Comparison of ENCODE assay signal across 18 cellular contexts in genomic region chr7:120991133-120991532, GRCh38. TPM values are rescaled to one million over a fixed set of nuclear protein-coding genes. Genes with fewer than 3 reads are reported as not detected.
DNase-seq lines count a peak whose midpoint lies in the region; ATAC-seq and TF ChIP-seq lines count a peak whose summit lies in the region.
"Had no signal": no experiment of that assay in that cellular context is flagged by ENCODE, and none has a peak within 500 bp of the region (broad histone marks: within the 10 kb centered on the region; RNA-seq: fewer than 3 reads in every experiment).

No MANE protein-coding gene starts in this region.

- CTCF ChIA-PET in CD8-positive, alpha-beta memory T cell (lab: Charles Lee): no interaction called here
- CTCF ChIA-PET in OCI-LY7 (lab: Charles Lee; ENCODE audit: unreplicated experiment): no interaction called here

- H3K4me1 ChIP-seq in CD8-positive, alpha-beta memory T cell (ENCODE audit: insufficient read depth, low read length): peaks cover 20% of the 10 kb centered on the region
- peaks cover 47% of the 10 kb centered on the region for H3K4me1 ChIP-seq in skeletal muscle satellite cell (ENCODE audit: control insufficient read depth, insufficient read depth, low read length)
- H3K4me1 ChIP-seq in OCI-LY7 (ENCODE audit: insufficient read depth, low read length, poor library complexity, severe bottlenecking): peaks cover 7% of the 10 kb centered on the region

- H3K27me3 Mint-ChIP-seq in CD8-positive, alpha-beta memory T cell: peaks cover 37 to 71% of the 10 kb centered on the region in 2 donors
- peaks cover 21 to 23% of the 10 kb centered on the region in 2 donors for H3K27me3 Mint-ChIP-seq in stimulated activated naive B cell treated with anti-CD40 and anti-IgM and Interleukin-4, amounts not matched to agents 10 μg/mL and 1 μg/mL and 100 μg/mL, for 72 hours

- H3K27me3 ChIP-seq in CD8-positive, alpha-beta memory T cell (ENCODE audit: insufficient read depth, low read length, poor library complexity, severe bottlenecking): peaks cover 27% of the 10 kb centered on the region
- no peaks in the 10 kb centered on the region for H3K27me3 ChIP-seq in skeletal muscle satellite cell (ENCODE audit: control insufficient read depth, insufficient read depth, low read length)

- peak; percentile 40 for ATAC-seq in HG03439 (IDR thresholded peaks at IDR 0.05; ENCODE audit: unreplicated experiment)
- no peak for ATAC-seq in stimulated activated naive B cell treated with anti-CD40 and anti-IgM and Interleukin-4, amounts not matched to agents 10 μg/mL and 1 μg/mL and 100 μg/mL, for 72 hours (replicated peaks)
- ATAC-seq: natural killer cell treated with Interleukin-12 subunit alpha and Interleukin-12 subunit beta and Interleukin-15 and Interleukin-18, amount 100 ng/mL, for 72 hours had no signal

- H3K9me3 Mint-ChIP-seq in CD8-positive, alpha-beta memory T cell: no peaks in the 10 kb centered on the region
- no peaks in the 10 kb centered on the region for H3K9me3 Mint-ChIP-seq in stimulated activated naive B cell treated with anti-CD40 and anti-IgM and Interleukin-4, amounts not matched to agents 10 μg/mL and 1 μg/mL and 100 μg/mL, for 72 hours
- H3K9me3 Mint-ChIP-seq: activated CD4-positive, alpha-beta T cell treated with anti-CD3 and anti-CD28 coated beads, Interleukin-2, amount 10 ng/mL, durations not matched to agents 24 days and 14 days; CD4-positive, alpha-beta memory T cell; natural killer cell treated with Interleukin-12 subunit alpha and Interleukin-12 subunit beta and Interleukin-15 and Interleukin-18, amount 100 ng/mL, for 72 hours; stimulated activated naive CD8-positive, alpha-beta T cell treated with anti-CD3 and anti-CD28 coated beads, Interleukin-15, Interleukin-2, amounts not matched to agents 100 ng/mL and 50 ng/mL, for 24 hours had no signal

- no peak overlapping the region for H2AFZ ChIP-seq in OCI-LY7 (ENCODE audit: low read length)

- H3K9me2 ChIP-seq in OCI-LY7 (ENCODE audit: insufficient read depth, low read length): no peaks in the 10 kb centered on the region

- H3K36me3 ChIP-seq in CD8-positive, alpha-beta memory T cell (ENCODE audit: insufficient read depth, low read length): no peaks in the 10 kb centered on the region
- H3K36me3 ChIP-seq in skeletal muscle satellite cell (ENCODE audit: insufficient read depth, low read length) (no peaks in the 10 kb centered on the region), OCI-LY7 (ENCODE audit: insufficient read depth, low read length) (no peaks in the 10 kb centered on the region)

- peaks cover 14 to 24% (median 22%) of the 10 kb centered on the region in 3 donors for H3K4me1 Mint-ChIP-seq in CD8-positive, alpha-beta memory T cell
- H3K4me1 Mint-ChIP-seq in stimulated activated naive B cell treated with anti-CD40 and anti-IgM and Interleukin-4, amounts not matched to agents 10 μg/mL and 1 μg/mL and 100 μg/mL, for 72 hours: peaks cover 26 to 37% of the 10 kb centered on the region in 2 donors

- H3K27ac ChIP-seq in CD8-positive, alpha-beta memory T cell (ENCODE audit: low read depth, low read length): peak overlapping the region; percentile 62
- no peak overlapping the region for H3K27ac ChIP-seq in OCI-LY7 (ENCODE audit: low read depth, low read length, poor library complexity, severe bottlenecking)
- H3K27ac ChIP-seq: SK-N-MC had no signal

- DNase-seq in CD8-positive, alpha-beta memory T cell: no peak
- DNase-seq in fibroblast of mammary gland (ENCODE audit: low read depth): no peak
- no peak for DNase-seq in HUDEP-2 (lab: John Stamatoyannopoulos, UW; ENCODE audit: unreplicated experiment in 76 of 76)
- DNase-seq in HK-2 (ENCODE audit: unreplicated experiment): no peak
- no peak for DNase-seq in stimulated activated naive B cell treated with anti-CD40 and anti-IgM and Interleukin-4, amounts not matched to agents 10 μg/mL and 1 μg/mL and 100 μg/mL, for 72 hours
- no peak for DNase-seq in OCI-LY7 (ENCODE audit: low spot score)
- DNase-seq: activated CD4-positive, alpha-beta T cell treated with anti-CD3 and anti-CD28 coated beads, Interleukin-2, amount 10 ng/mL, durations not matched to agents 24 days and 14 days; activated naive CD4-positive, alpha-beta T cell; CD4-positive, alpha-beta memory T cell; dermis blood vessel endothelial cell; NCI-H1048; NCI-H446; stimulated activated CD4-positive, alpha-beta T cell treated with anti-CD3 and anti-CD28 coated beads, Interleukin-2, amount 100 ng/mL, for 24 hours had no signal

- POLR2A ChIA-PET in CD8-positive, alpha-beta memory T cell (lab: Charles Lee): no interaction called here
- POLR2A ChIA-PET in OCI-LY7 (lab: Charles Lee): interaction anchor here (1.4 kb wide), 1 partner anchor 113 kb away, joined by 3 read pairs; no protein-coding TSS in a partner anchor

- TF ChIP-seq CTCF in fibroblast of mammary gland (conservative IDR thresholded peaks at IDR 0.05; ENCODE audit: control insufficient read depth, insufficient read depth, low read depth, low read length) (no peak), OCI-LY7 (conservative IDR thresholded peaks at IDR 0.05; ENCODE audit: low read length) (no peak)

- intact Hi-C loops in OCI-LY7 (cut with micrococcal nuclease; ENCODE audit: unreplicated experiment): no loop called here

- no peak overlapping the region for H3K4me3 ChIP-seq in CD8-positive, alpha-beta memory T cell (ENCODE audit: low read length)
- H3K4me3 ChIP-seq in fibroblast of mammary gland (ENCODE audit: control insufficient read depth, low read depth, low read length) (peak overlapping the region; percentile 70), skeletal muscle satellite cell (ENCODE audit: low read length) (peak overlapping the region; percentile 70), OCI-LY7 (ENCODE audit: low read depth, low read length, poor library complexity, severe bottlenecking) (no peak overlapping the region)
- H3K4me3 ChIP-seq: SK-N-MC had no signal

- no TSS peak for BruUV-seq in OCI-LY7 (replicated peaks; lab: Mats Ljungman, UMichigan)

- H3K4me3 Mint-ChIP-seq in CD8-positive, alpha-beta memory T cell: no peak overlapping the region
- H3K4me3 Mint-ChIP-seq in stimulated activated naive B cell treated with anti-CD40 and anti-IgM and Interleukin-4, amounts not matched to agents 10 μg/mL and 1 μg/mL and 100 μg/mL, for 72 hours: no peak overlapping the region
- H3K4me3 Mint-ChIP-seq: activated CD4-positive, alpha-beta T cell treated with anti-CD3 and anti-CD28 coated beads, Interleukin-2, amount 10 ng/mL, durations not matched to agents 24 days and 14 days; CD4-positive, alpha-beta memory T cell; natural killer cell treated with Interleukin-12 subunit alpha and Interleukin-12 subunit beta and Interleukin-15 and Interleukin-18, amount 100 ng/mL, for 72 hours; stimulated activated naive CD8-positive, alpha-beta T cell treated with anti-CD3 and anti-CD28 coated beads, Interleukin-15, Interleukin-2, amounts not matched to agents 100 ng/mL and 50 ng/mL, for 24 hours had no signal

- H4K20me1 ChIP-seq in OCI-LY7 (ENCODE audit: insufficient read depth, low read length): no peaks in the 10 kb centered on the region

- H3K79me2 ChIP-seq in OCI-LY7 (ENCODE audit: insufficient read depth, low read depth, low read length): no peaks in the 10 kb centered on the region

- H3K27ac Mint-ChIP-seq in CD8-positive, alpha-beta memory T cell: no peak overlapping the region
- no peak overlapping the region for H3K27ac Mint-ChIP-seq in stimulated activated naive B cell treated with anti-CD40 and anti-IgM and Interleukin-4, amounts not matched to agents 10 μg/mL and 1 μg/mL and 100 μg/mL, for 72 hours
- H3K27ac Mint-ChIP-seq: activated CD4-positive, alpha-beta T cell treated with anti-CD3 and anti-CD28 coated beads, Interleukin-2, amount 10 ng/mL, durations not matched to agents 24 days and 14 days; CD4-positive, alpha-beta memory T cell; natural killer cell treated with Interleukin-12 subunit alpha and Interleukin-12 subunit beta and Interleukin-15 and Interleukin-18, amount 100 ng/mL, for 72 hours; stimulated activated naive CD8-positive, alpha-beta T cell treated with anti-CD3 and anti-CD28 coated beads, Interleukin-15, Interleukin-2, amounts not matched to agents 100 ng/mL and 50 ng/mL, for 24 hours had no signal

- peak overlapping the region; percentile 87 for H3K9ac ChIP-seq in skeletal muscle satellite cell (ENCODE audit: low read depth, low read length)

- H3K36me3 Mint-ChIP-seq in CD8-positive, alpha-beta memory T cell: no peaks in the 10 kb centered on the region
- H3K36me3 Mint-ChIP-seq in stimulated activated naive B cell treated with anti-CD40 and anti-IgM and Interleukin-4, amounts not matched to agents 10 μg/mL and 1 μg/mL and 100 μg/mL, for 72 hours: no peaks in the 10 kb centered on the region
- H3K36me3 Mint-ChIP-seq: CD4-positive, alpha-beta memory T cell; natural killer cell treated with Interleukin-12 subunit alpha and Interleukin-12 subunit beta and Interleukin-15 and Interleukin-18, amount 100 ng/mL, for 72 hours had no signal

- H3K9me3 ChIP-seq in CD8-positive, alpha-beta memory T cell (ENCODE audit: low read length): no peaks in the 10 kb centered on the region
- no peaks in the 10 kb centered on the region for H3K9me3 ChIP-seq in skeletal muscle satellite cell (replicated peaks; ENCODE audit: low read length)
- H3K9me3 ChIP-seq in OCI-LY7 (ENCODE audit: low read length): no peaks in the 10 kb centered on the region

- H3K4me2 ChIP-seq in skeletal muscle satellite cell (ENCODE audit: low read length) (peak overlapping the region; percentile 88), OCI-LY7 (ENCODE audit: low read length) (no peak overlapping the region)

RNA-seq across cellular contexts. Expression of gene CPED1, which starts 2.6 kb away (rescaled TPM):
- total RNA-seq in CD8-positive, alpha-beta memory T cell: under 1 TPM; 0.09 to 0.27 TPM
- not detected for polyA plus RNA-seq in CD8-positive, alpha-beta memory T cell
- total RNA-seq in skeletal muscle satellite cell (2012; rRNA removed): 28.6 and 29.9 TPM in 2 replicates
- not detected in 2 replicates for total RNA-seq in OCI-LY7 (2014; rRNA removed; shearing (Covaris generic))
- not detected in 2 replicates for total RNA-seq in OCI-LY7 (2022)
- total RNA-seq: activated CD4-positive, alpha-beta T cell treated with anti-CD3 and anti-CD28 coated beads, Interleukin-2, amount 10 ng/mL, durations not matched to agents 24 days and 14 days; natural killer cell treated with Interleukin-12 subunit alpha and Interleukin-12 subunit beta and Interleukin-15 and Interleukin-18, amount 100 ng/mL, for 72 hours had no signal
- polyA plus RNA-seq: CD4-positive, alpha-beta memory T cell had no signal

RNA-seq across cellular contexts. Expression of gene ING3, which starts 40.6 kb away (rescaled TPM):
- 10 to 100 TPM; 24.4 to 30.7 TPM for total RNA-seq in CD8-positive, alpha-beta memory T cell
- polyA plus RNA-seq in CD8-positive, alpha-beta memory T cell: 31.6 TPM
- 7.2 and 9.4 TPM in 2 replicates for total RNA-seq in skeletal muscle satellite cell (2012; rRNA removed)
- 12.5 and 21.4 TPM in 2 replicates for total RNA-seq in OCI-LY7 (2014; rRNA removed; shearing (Covaris generic))
- 22.2 and 22.7 TPM in 2 replicates for total RNA-seq in OCI-LY7 (2022)

Comparison
In these comparisons a context has a peak if more than half of its experiments do, and no peak if none do; other contexts are left out.
1. H3K4me3 ChIP-seq: peak in fibroblast of mammary gland (single experiment) and skeletal muscle satellite cell (single experiment); none in CD8-positive, alpha-beta memory T cell (single experiment) and OCI-LY7 (single experiment).